Comparison of ENCODE assay signal across 1 cellular context in genomic region chr20:63050406-63050805, GRCh38.
TF ChIP-seq lines count a peak whose summit lies in the region.

No MANE protein-coding gene starts in this region.

TF ChIP-seq in HepG2, 621 proteins besides CTCF, POLR2A, EP300 and RAD21 (continued from another document):
- TF ChIP-seq, protein P1, sequence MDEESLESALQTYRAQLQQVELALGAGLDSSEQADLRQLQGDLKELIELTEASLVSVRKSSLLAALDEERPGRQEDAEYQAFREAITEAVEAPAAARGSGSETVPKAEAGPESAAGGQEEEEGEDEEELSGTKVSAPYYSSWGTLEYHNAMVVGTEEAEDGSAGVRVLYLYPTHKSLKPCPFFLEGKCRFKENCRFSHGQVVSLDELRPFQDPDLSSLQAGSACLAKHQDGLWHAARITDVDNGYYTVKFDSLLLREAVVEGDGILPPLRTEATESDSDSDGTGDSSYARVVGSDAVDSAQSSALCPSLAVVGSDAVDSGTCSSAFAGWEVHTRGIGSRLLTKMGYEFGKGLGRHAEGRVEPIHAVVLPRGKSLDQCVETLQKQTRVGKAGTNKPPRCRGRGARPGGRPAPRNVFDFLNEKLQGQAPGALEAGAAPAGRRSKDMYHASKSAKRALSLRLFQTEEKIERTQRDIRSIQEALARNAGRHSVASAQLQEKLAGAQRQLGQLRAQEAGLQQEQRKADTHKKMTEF (CRISPR knock-in tag; IDR thresholded peaks at IDR 0.05), result no peak
- no peak for TF ChIP-seq ZNF12 (CRISPR knock-in tag; IDR thresholded peaks at IDR 0.05)
- no peak for TF ChIP-seq TFAP4 (IDR thresholded peaks at IDR 0.05; ENCODE audit: borderline replicate concordance, low read depth)
- no peak for TF ChIP-seq ZBTB26 (CRISPR knock-in tag; IDR thresholded peaks at IDR 0.05; ENCODE audit: borderline replicate concordance)
- TF ChIP-seq ZNF207 (IDR thresholded peaks at IDR 0.05; ENCODE audit: borderline replicate concordance), result no peak
- TF ChIP-seq NFIC (IDR thresholded peaks at IDR 0.05; ENCODE audit: low read length), result no peak
- TF ChIP-seq AHDC1 (CRISPR knock-in tag; IDR thresholded peaks at IDR 0.05; ENCODE audit: borderline replicate concordance), result no peak
- no peak for TF ChIP-seq ZNF772 (CRISPR knock-in tag; IDR thresholded peaks at IDR 0.05)
- TF ChIP-seq KAT2B (IDR thresholded peaks at IDR 0.05; ENCODE audit: borderline replicate concordance, low read depth, low read length), result no peak
- no peak for TF ChIP-seq HES4 (CRISPR knock-in tag; IDR thresholded peaks at IDR 0.05; ENCODE audit: borderline replicate concordance)
